ENCODE assay signal across 29 cellular contexts in genomic region chr10:63578501-63578900, GRCh38.
"Had no signal": no experiment of that assay in that cellular context is flagged by ENCODE, and none has a peak within 500 bp of the region (broad histone marks: within the 10 kb centered on the region; RNA-seq: fewer than 3 reads in every experiment).

No MANE protein-coding gene starts in this region.

- H3K27me3 ChIP-seq: colonic mucosa, dorsolateral prefrontal cortex, esophagus muscularis mucosa, esophagus squamous epithelium, foreskin keratinocyte, gastrocnemius medialis, gastroesophageal sphincter, heart left ventricle, heart right ventricle had no signal

- DNase-seq: colonic mucosa; cortex of kidney; dermis blood vessel endothelial cell; dorsolateral prefrontal cortex; effector CD4-positive, alpha-beta T cell; effector CD8-positive, alpha-beta T cell; effector memory CD4-positive, alpha-beta T cell; effector memory CD8-positive, alpha-beta T cell; endodermal cell; erythroblast; esophagus squamous epithelium; foreskin fibroblast; foreskin keratinocyte; foreskin melanocyte; gastrocnemius medialis; glutamatergic neuron; head of caudate nucleus; heart left ventricle; heart right ventricle had no signal

- H3K27me3 Mint-ChIP-seq: dendritic cell treated with granulocyte-macrophage colony-stimulating factor and Interleukin-4, amounts not matched to agents 40 ng/mL and 50 ng/mL, for 4 days; effector memory CD8-positive, alpha-beta T cell had no signal

- H3K9me3 ChIP-seq: colonic mucosa, esophagus muscularis mucosa, esophagus squamous epithelium, gastrocnemius medialis, gastroesophageal sphincter had no signal

- H3K27ac ChIP-seq: colonic mucosa, epithelial cell of prostate, esophagus squamous epithelium, foreskin keratinocyte, gastrocnemius medialis had no signal

- H3K4me1 ChIP-seq: foreskin keratinocyte had no signal

- H3K9me3 Mint-ChIP-seq: dendritic cell treated with granulocyte-macrophage colony-stimulating factor and Interleukin-4, amounts not matched to agents 40 ng/mL and 50 ng/mL, for 4 days; effector memory CD8-positive, alpha-beta T cell; endodermal cell had no signal

- FAIRE-seq: colon, endometrium, endothelial cell of umbilical vein, frontal cortex had no signal

- H3K4me3 Mint-ChIP-seq: dendritic cell treated with granulocyte-macrophage colony-stimulating factor and Interleukin-4, amounts not matched to agents 40 ng/mL and 50 ng/mL, for 4 days; effector memory CD8-positive, alpha-beta T cell; endodermal cell had no signal

- H3K36me3 ChIP-seq: colonic mucosa, gastrocnemius medialis, gastroesophageal sphincter had no signal

- H3K4me3 ChIP-seq: colonic mucosa, coronary artery, dorsolateral prefrontal cortex, esophagus muscularis mucosa, esophagus squamous epithelium, gastrocnemius medialis, gastroesophageal sphincter, heart left ventricle, heart right ventricle had no signal

- H3K27ac Mint-ChIP-seq: dendritic cell treated with granulocyte-macrophage colony-stimulating factor and Interleukin-4, amounts not matched to agents 40 ng/mL and 50 ng/mL, for 4 days; effector memory CD8-positive, alpha-beta T cell; endodermal cell had no signal

- ATAC-seq: effector memory CD8-positive, alpha-beta T cell; esophagus mucosa; foreskin keratinocyte; gastrocnemius medialis; gastroesophageal sphincter; heart left ventricle; heart right ventricle had no signal
